In the genomic region with DNA sequence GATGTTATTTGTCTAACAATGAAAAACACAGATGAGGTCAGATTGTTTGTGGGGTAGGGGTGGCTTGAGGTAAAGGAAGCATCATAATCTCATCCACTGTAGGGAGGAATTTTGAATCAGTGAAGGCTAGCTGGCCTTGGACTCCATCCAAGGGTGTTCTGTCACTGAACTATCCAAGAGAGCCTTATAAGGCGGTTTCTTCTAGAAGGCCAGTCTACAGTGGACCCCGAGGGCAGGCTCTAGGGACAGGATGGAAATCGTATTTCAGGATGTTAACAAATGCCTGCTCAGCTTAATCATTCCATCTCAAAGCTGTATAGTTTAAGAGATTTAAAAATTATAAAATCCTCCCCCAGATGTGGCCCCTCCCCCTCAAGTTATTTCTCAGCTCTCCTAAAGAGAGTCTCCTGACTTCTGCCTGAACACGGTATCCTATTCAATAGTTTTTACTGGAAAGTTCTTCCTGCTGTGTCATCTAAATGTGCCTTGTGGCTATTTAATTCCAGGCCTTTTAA, we compare ENCODE assay signal across 9 cellular contexts. TPM values are rescaled to one million over a fixed set of nuclear protein-coding genes. Genes with fewer than 3 reads are reported as not detected.
DNase-seq lines count a peak whose midpoint lies in the region; ATAC-seq and TF ChIP-seq lines count a peak whose summit lies in the region.
"Had no signal": no experiment of that assay in that cellular context is flagged by ENCODE, and none has a peak within 500 bp of the region (broad histone marks: within the 10 kb centered on the region; RNA-seq: fewer than 3 reads in every experiment).

No MANE protein-coding gene starts in this region.

- intact Hi-C loops in esophagus squamous epithelium (cut with DNase I): loop anchor here (10.0 kb wide), 1 partner anchor 57 kb away; no protein-coding TSS in a partner anchor

- H3K9me3 Mint-ChIP-seq in mesothelial cell of epicardium: no peaks in the 10 kb centered on the region
- H3K9me3 Mint-ChIP-seq: activated CD4-positive, alpha-beta memory T cell treated with anti-CD3 and anti-CD28 coated beads for 36 hours had no signal

- peaks cover 54% of the 10 kb centered on the region for H3K4me1 ChIP-seq in RWPE2 (ENCODE audit: insufficient read depth, poor library complexity, severe bottlenecking)
- peaks cover 13 to 66% (median 31%) of the 10 kb centered on the region in 3 donors for H3K4me1 ChIP-seq in esophagus squamous epithelium
- H3K4me1 ChIP-seq in upper lobe of left lung: peaks cover 6 to 40% (median 22%) of the 10 kb centered on the region in 4 donors

- ATAC-seq in RWPE2 (ENCODE audit: low read depth) (peak; percentile 81), upper lobe of left lung (ENCODE audit: low FRiP score in 2 of 2) (peak; percentile 54 to 58), GM19035 (IDR thresholded peaks at IDR 0.05; ENCODE audit: unreplicated experiment) (no peak)

- peaks cover 71% of the 10 kb centered on the region for H3K4me1 Mint-ChIP-seq in mesothelial cell of epicardium

- peaks cover 63% of the 10 kb centered on the region for H3K36me3 ChIP-seq in RWPE2 (ENCODE audit: low read depth)
- H3K36me3 ChIP-seq in esophagus squamous epithelium: no peaks in the 10 kb centered on the region
- H3K36me3 ChIP-seq in upper lobe of left lung: no peaks in the 10 kb centered on the region

- H3K27ac Mint-ChIP-seq in mesothelial cell of epicardium: peak overlapping the region; percentile 91
- H3K27ac Mint-ChIP-seq: activated CD4-positive, alpha-beta memory T cell treated with anti-CD3 and anti-CD28 coated beads for 36 hours had no signal

- DNase-seq in RWPE2 (ENCODE audit: low spot score): peak; percentile 86
- DNase-seq in esophagus squamous epithelium (lab: John Stamatoyannopoulos, UW): no peak
- peak in 1 of 2 experiments; percentile 46 for DNase-seq in mesothelial cell of epicardium (ENCODE audit: low spot score in 2 of 2, unreplicated experiment in 2 of 2)
- DNase-seq in upper lobe of left lung: no peak
- no peak for DNase-seq in activated CD4-positive, alpha-beta T cell treated with anti-CD3 and anti-CD28 coated beads, Interleukin-2, amount 50 U/mL, for 4 hours
- no peak for DNase-seq in NOMO-1 treated with dmso at 0.1 percent for 144 hours (lab: John Stamatoyannopoulos, UW; ENCODE audit: unreplicated experiment)
- DNase-seq: activated CD4-positive, alpha-beta memory T cell treated with anti-CD3 and anti-CD28 coated beads for 36 hours; head of caudate nucleus had no signal

- no peaks in the 10 kb centered on the region for H3K27me3 ChIP-seq in RWPE2 (ENCODE audit: insufficient read depth, poor library complexity, severe bottlenecking)
- H3K27me3 ChIP-seq in esophagus squamous epithelium: peaks cover 0 to 4% (median 0%) of the 10 kb centered on the region in 4 donors
- H3K27me3 ChIP-seq in upper lobe of left lung: no peaks in the 10 kb centered on the region

- H3K9me3 ChIP-seq in RWPE2 (ENCODE audit: severe bottlenecking) (no peaks in the 10 kb centered on the region), esophagus squamous epithelium (no peaks in the 10 kb centered on the region), upper lobe of left lung (no peaks in the 10 kb centered on the region)

- TF ChIP-seq EP300 in upper lobe of left lung (IDR thresholded peaks at IDR 0.05): no peak

- H3K4me3 Mint-ChIP-seq in mesothelial cell of epicardium: no peak overlapping the region
- H3K4me3 Mint-ChIP-seq: activated CD4-positive, alpha-beta memory T cell treated with anti-CD3 and anti-CD28 coated beads for 36 hours had no signal

- TF ChIP-seq CTCF in RWPE2 (IDR thresholded peaks at IDR 0.05; ENCODE audit: poor library complexity, severe bottlenecking) (no peak), esophagus squamous epithelium (IDR thresholded peaks at IDR 0.05) (no peak), mesothelial cell of epicardium (IDR thresholded peaks at IDR 0.05; ENCODE audit: unreplicated experiment) (no peak), upper lobe of left lung (IDR thresholded peaks at IDR 0.05) (no peak)

- H3K4me3 ChIP-seq in RWPE2 (ENCODE audit: severe bottlenecking) (no peak overlapping the region), esophagus squamous epithelium (no peak overlapping the region), upper lobe of left lung (no peak overlapping the region)

- no peaks in the 10 kb centered on the region for H3K36me3 Mint-ChIP-seq in mesothelial cell of epicardium
- H3K36me3 Mint-ChIP-seq: activated CD4-positive, alpha-beta memory T cell treated with anti-CD3 and anti-CD28 coated beads for 36 hours had no signal

- peak overlapping the region; percentile 86 for H3K27ac ChIP-seq in RWPE2 (ENCODE audit: poor library complexity, severe bottlenecking)
- H3K27ac ChIP-seq in esophagus squamous epithelium: peak overlapping the region; percentile 33 to 85 (median 83)
- peak overlapping the region in 3 of 4 donors; percentile 26 to 62 (median 56) for H3K27ac ChIP-seq in upper lobe of left lung

- 37 to 47% methylated on average over 4 of the region's 4 CpGs for WGBS in esophagus squamous epithelium, 2 donors
- 36 to 41% methylated on average over 4 of the region's 4 CpGs for WGBS in upper lobe of left lung, 2 donors

- TF ChIP-seq POLR2A in esophagus squamous epithelium (IDR thresholded peaks at IDR 0.05): no peak
- no peak for TF ChIP-seq POLR2A in upper lobe of left lung (IDR thresholded peaks at IDR 0.05)

- no peaks in the 10 kb centered on the region for H3K27me3 Mint-ChIP-seq in mesothelial cell of epicardium (ENCODE audit: low read depth)

RNA-seq across cellular contexts. Expression of a gene that starts 8.1 kb away (rescaled TPM):
- total RNA-seq in esophagus squamous epithelium (100 to 1,000 TPM in 2 of 4 donors, 10 to 100 TPM in 2; 26.4 to 135 (median 91.3) TPM), mesothelial cell of epicardium (98.5 to 114 TPM (median 107 TPM) in 3 replicates), upper lobe of left lung (100 to 1,000 TPM; 105 to 705 (median 359) TPM)
- total RNA-seq: activated CD4-positive, alpha-beta memory T cell treated with anti-CD3 and anti-CD28 coated beads for 36 hours had no signal
